In the genomic region with DNA sequence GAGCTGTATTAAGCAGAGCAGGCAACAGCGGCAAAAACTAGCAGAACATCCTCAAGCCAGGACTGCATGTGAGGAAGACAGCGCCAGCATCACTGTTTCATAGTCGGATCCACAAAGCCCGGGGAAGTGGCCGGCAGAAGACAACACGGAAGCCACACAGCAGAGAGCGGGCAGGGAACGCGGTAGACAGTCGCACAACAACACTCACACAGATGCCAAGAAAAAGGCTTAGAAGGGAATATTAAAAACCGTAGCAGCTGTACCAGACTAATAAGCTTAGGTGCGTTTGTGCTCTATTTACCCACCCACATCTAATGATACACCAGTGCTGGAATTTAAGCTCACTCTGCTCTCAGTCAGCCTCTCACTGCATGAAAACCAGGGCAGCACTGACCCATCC, we compare ENCODE assay signal across 9 cellular contexts. TPM values are rescaled to one million over a fixed set of nuclear protein-coding genes. Genes with fewer than 3 reads are reported as not detected.
DNase-seq lines count a peak whose midpoint lies in the region; TF ChIP-seq lines count a peak whose summit lies in the region.
"Had no signal": no experiment of that assay in that cellular context is flagged by ENCODE, and none has a peak within 500 bp of the region (broad histone marks: within the 10 kb centered on the region; RNA-seq: fewer than 3 reads in every experiment).

No MANE protein-coding gene starts in this region.

- H3K9ac ChIP-seq in ES-I3 (ENCODE audit: low read depth, low read length) (peak overlapping the region; percentile 8; the same call in 1 of the 2 replicates), rectal smooth muscle tissue (ENCODE audit: low read length) (no peak overlapping the region)

- H3K9me3 ChIP-seq in ES-I3 (ENCODE audit: control insufficient read depth, insufficient read depth, low read length), result no peaks in the 10 kb centered on the region
- H3K9me3 ChIP-seq in WERI-Rb-1 (ENCODE audit: severe bottlenecking), result no peaks in the 10 kb centered on the region

- H3K36me3 ChIP-seq in ES-I3 (ENCODE audit: insufficient read depth, low read length) (no peaks in the 10 kb centered on the region), WERI-Rb-1 (no peaks in the 10 kb centered on the region), rectal smooth muscle tissue (ENCODE audit: control insufficient read depth, insufficient read depth, low read length) (no peaks in the 10 kb centered on the region)

- DNase-seq in WERI-Rb-1, result no peak
- DNase-seq in fibroblast of the aortic adventitia (ENCODE audit: low read depth), result no peak
- no peak for DNase-seq in NCI-H1417 treated with DMSO at 0.1 percent for 48 hours (lab: John Stamatoyannopoulos, UW)
- DNase-seq in inferior parietal cortex (ENCODE audit: extremely low spot score), result no peak
- no peak for DNase-seq in GF-D8 (lab: John Stamatoyannopoulos, UW)
- DNase-seq in 8988T, result no peak
- DNase-seq: activated CD4-positive, CD25-positive, alpha-beta regulatory T cell treated with anti-CD3 and anti-CD28 coated beads, Interleukin-2, amount 50 U/mL, for 72 hours had no signal

- TF ChIP-seq CTCF in WERI-Rb-1 (IDR thresholded peaks at IDR 0.05; ENCODE audit: low read depth, low read length), result no peak
- no peak for TF ChIP-seq CTCF in fibroblast of the aortic adventitia (IDR thresholded peaks at IDR 0.05; ENCODE audit: insufficient read depth, low read length)

- H3K27me3 ChIP-seq in WERI-Rb-1 (ENCODE audit: insufficient read depth, low read depth, severe bottlenecking), result no peaks in the 10 kb centered on the region
- H3K27me3 ChIP-seq in rectal smooth muscle tissue (ENCODE audit: control insufficient read depth, insufficient read depth, low read length), result peaks cover 2% of the 10 kb centered on the region

- H3K4me3 ChIP-seq in WERI-Rb-1 (ENCODE audit: low read depth, low read length) (peak overlapping the region; percentile 24), fibroblast of the aortic adventitia (ENCODE audit: low read depth, low read length) (peak overlapping the region; percentile 53), rectal smooth muscle tissue (ENCODE audit: low read length) (peak overlapping the region; percentile 22)

- H3K4me1 ChIP-seq in ES-I3 (ENCODE audit: insufficient read depth, low read length), result 0 out of 2 replicates have a peak, but pooled peaks cover 12% of the 10 kb centered on the region
- no peaks in the 10 kb centered on the region for H3K4me1 ChIP-seq in rectal smooth muscle tissue (ENCODE audit: control insufficient read depth, insufficient read depth, low read length)

- peak overlapping the region; percentile 57 for H3K27ac ChIP-seq in WERI-Rb-1
- no peak overlapping the region for H3K27ac ChIP-seq in rectal smooth muscle tissue (ENCODE audit: low read depth, low read length)

RNA-seq across cellular contexts. Expression of a gene that starts 16.0 kb away (rescaled TPM):
- 7.7 and 14.0 TPM in 2 replicates for total RNA-seq in fibroblast of the aortic adventitia (ENCODE audit: low replicate concordance)

RNA-seq across cellular contexts. Expression of a gene that starts 16.3 kb away (rescaled TPM):
- not detected in 2 replicates for total RNA-seq in fibroblast of the aortic adventitia (ENCODE audit: low replicate concordance)
